Comparison of ENCODE assay signal across 3 cellular contexts in the genomic region with DNA sequence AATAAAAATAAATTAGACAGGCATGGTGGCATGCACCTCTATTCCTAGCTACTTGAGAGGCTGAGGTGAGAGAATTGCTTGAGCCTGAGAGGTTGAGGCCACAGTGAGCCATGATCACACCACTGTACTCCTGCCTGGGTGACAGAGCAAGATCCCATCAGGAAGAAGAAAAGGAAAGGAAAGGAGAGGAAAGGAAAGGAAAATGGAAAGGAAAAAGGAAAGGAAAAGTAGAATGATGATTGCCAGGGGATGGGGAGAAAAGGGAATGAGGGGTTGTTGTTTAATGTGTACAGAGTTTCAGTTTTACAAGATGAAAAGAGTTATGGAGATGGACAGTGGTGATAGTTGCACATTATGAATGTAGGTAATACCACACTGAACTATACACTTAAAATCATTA.
TF ChIP-seq lines count a peak whose summit lies in the region.

No MANE protein-coding gene starts in this region.

TF ChIP-seq in HepG2, 621 proteins besides CTCF, POLR2A, EP300 and RAD21:
- TF ChIP-seq, protein P1, sequence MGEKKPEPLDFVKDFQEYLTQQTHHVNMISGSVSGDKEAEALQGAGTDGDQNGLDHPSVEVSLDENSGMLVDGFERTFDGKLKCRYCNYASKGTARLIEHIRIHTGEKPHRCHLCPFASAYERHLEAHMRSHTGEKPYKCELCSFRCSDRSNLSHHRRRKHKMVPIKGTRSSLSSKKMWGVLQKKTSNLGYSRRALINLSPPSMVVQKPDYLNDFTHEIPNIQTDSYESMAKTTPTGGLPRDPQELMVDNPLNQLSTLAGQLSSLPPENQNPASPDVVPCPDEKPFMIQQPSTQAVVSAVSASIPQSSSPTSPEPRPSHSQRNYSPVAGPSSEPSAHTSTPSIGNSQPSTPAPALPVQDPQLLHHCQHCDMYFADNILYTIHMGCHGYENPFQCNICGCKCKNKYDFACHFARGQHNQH (CRISPR knock-in tag; IDR thresholded peaks at IDR 0.05) = no peak
- peak; percentile 21 for TF ChIP-seq HNRNPK (IDR thresholded peaks at IDR 0.05; ENCODE audit: low read depth, low read length, poor library complexity, severe bottlenecking)

TF ChIP-seq in K562, 482 proteins besides CTCF, POLR2A, EP300 and RAD21:
- TF ChIP-seq ETS2 (tag; IDR thresholded peaks at IDR 0.05; ENCODE audit: borderline replicate concordance, poor library complexity, severe bottlenecking) (no peak), OTX1 (CRISPR knock-in tag; IDR thresholded peaks at IDR 0.05) (0 out of 2 replicates have a peak, but pooled peaks have one; percentile 10), ZNF384 (IDR thresholded peaks at IDR 0.05; ENCODE audit: low read depth, low read length) (no peak), SMARCB1 (IDR thresholded peaks at IDR 0.05; ENCODE audit: insufficient read length, low read depth) (no peak), RBBP5 (IDR thresholded peaks at IDR 0.05; ENCODE audit: borderline replicate concordance, insufficient read depth, low read length, poor library complexity, severe bottlenecking) (no peak), SNAPC5 (CRISPR knock-in tag; IDR thresholded peaks at IDR 0.05) (no peak), MLX (CRISPR knock-in tag; conservative IDR thresholded peaks at IDR 0.05) (no peak)

TF ChIP-seq in H1, 55 proteins besides CTCF, POLR2A, EP300 and RAD21:
- TF ChIP-seq EZH2 (IDR thresholded peaks at IDR 0.05; ENCODE audit: low read depth, low read length, severe bottlenecking) (no peak), SUZ12 (IDR thresholded peaks at IDR 0.05; ENCODE audit: low read length) (no peak), CBX5 (IDR thresholded peaks at IDR 0.05; ENCODE audit: low read depth, low read length) (no peak), EGR1 (IDR thresholded peaks at IDR 0.05; ENCODE audit: borderline replicate concordance, low read depth, low read length) (no peak), CEBPB (IDR thresholded peaks at IDR 0.05; ENCODE audit: low read depth, low read length) (no peak), SP1 (IDR thresholded peaks at IDR 0.05; ENCODE audit: low read depth, low read length) (no peak), ASH2L (IDR thresholded peaks at IDR 0.05; ENCODE audit: low read length) (no peak), JUN (IDR thresholded peaks at IDR 0.05; ENCODE audit: low read depth, low read length) (no peak), KDM4A (IDR thresholded peaks at IDR 0.05; ENCODE audit: low read depth, low read length, severe bottlenecking) (no peak), RXRA (IDR thresholded peaks at IDR 0.05; ENCODE audit: insufficient read depth, low read depth, low read length) (no peak), CREB1 (IDR thresholded peaks at IDR 0.05) (no peak), CTBP2 (IDR thresholded peaks at IDR 0.05; ENCODE audit: borderline replicate concordance, insufficient read depth, insufficient read length, low read length) (no peak), HDAC2 (IDR thresholded peaks at IDR 0.05; ENCODE audit: borderline replicate concordance in 1 of 2, low read depth in 2 of 2, low read length in 2 of 2) (no peak), SP4 (IDR thresholded peaks at IDR 0.05; ENCODE audit: low read length) (no peak), NRF1 (IDR thresholded peaks at IDR 0.05; ENCODE audit: low read depth, low read length) (no peak), ZNF274 (IDR thresholded peaks at IDR 0.05; ENCODE audit: borderline replicate concordance, extremely low read depth, low read length) (no peak), HDAC6 (IDR thresholded peaks at IDR 0.05; ENCODE audit: low read depth, low read length) (no peak), RBBP5 (IDR thresholded peaks at IDR 0.05; ENCODE audit: borderline replicate concordance, low read depth, low read length) (no peak), BACH1 (IDR thresholded peaks at IDR 0.05; ENCODE audit: low read length) (no peak)
- TF ChIP-seq, protein P2, sequence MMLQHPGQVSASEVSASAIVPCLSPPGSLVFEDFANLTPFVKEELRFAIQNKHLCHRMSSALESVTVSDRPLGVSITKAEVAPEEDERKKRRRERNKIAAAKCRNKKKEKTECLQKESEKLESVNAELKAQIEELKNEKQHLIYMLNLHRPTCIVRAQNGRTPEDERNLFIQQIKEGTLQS (IDR thresholded peaks at IDR 0.05; ENCODE audit: insufficient read depth, low read depth, low read length) = no peak
TF ChIP-seq in H1: peak in this region for 0.
